Comparison of ENCODE assay signal across 8 cellular contexts in genomic region chr3:56988874-56989433, GRCh38.
DNase-seq lines count a peak whose midpoint lies in the region; ATAC-seq, FAIRE-seq and TF ChIP-seq lines count a peak whose summit lies in the region.

No MANE protein-coding gene starts in this region.

- 13% methylated on average over 10 of the region's 11 CpGs for WGBS in mammary epithelial cell (ENCODE audit: low coverage, missing lambda C conversion rate)

- no peak overlapping the region for H3K9ac ChIP-seq in mammary epithelial cell (ENCODE audit: insufficient read depth, low read length)

- peak; percentile 80 for TF ChIP-seq CTCF in WTC11 (IDR thresholded peaks at IDR 0.05)
- peak; percentile 46 to 70 for TF ChIP-seq CTCF in mammary epithelial cell (conservative IDR thresholded peaks at IDR 0.05 in 1 of 2, IDR thresholded peaks at IDR 0.05 in 1 of 2; ENCODE audit: extremely low read depth in 1 of 2, insufficient read depth in 1 of 2, low read depth in 1 of 2, low read length in 2 of 2)

- peak; percentile 72 for ATAC-seq in WTC11
- ATAC-seq in HG02981 (IDR thresholded peaks at IDR 0.05; ENCODE audit: unreplicated experiment): no peak

- no peak overlapping the region for H3K4me3 ChIP-seq in mammary epithelial cell (replicated peaks in 1 of 3; ENCODE audit: insufficient read depth in 1 of 3, low read depth in 2 of 3, low read length in 3 of 3)

- H3K36me3 ChIP-seq in mammary epithelial cell (ENCODE audit: insufficient read depth, low read length): no peaks in the 10 kb centered on the region

- H3K27me3 ChIP-seq in mammary epithelial cell (ENCODE audit: insufficient read depth, low read length): no peaks in the 10 kb centered on the region

- no peaks in the 10 kb centered on the region for H3K79me2 ChIP-seq in mammary epithelial cell (ENCODE audit: insufficient read depth, low read length)

- H3K9me3 ChIP-seq in mammary epithelial cell (replicated peaks; ENCODE audit: insufficient read depth, low read length): no peaks in the 10 kb centered on the region

- no peaks in the 10 kb centered on the region for H3K9me3 Mint-ChIP-seq in WTC11

- dilution Hi-C loops in mammary epithelial cell (cut with HindIII; ENCODE audit: low sequenced_read_pairs): no loop called here

- no peak overlapping the region for H3K27ac ChIP-seq in mammary epithelial cell (ENCODE audit: insufficient read depth, low read depth, low read length)

- no peak overlapping the region for H3K4me2 ChIP-seq in mammary epithelial cell (ENCODE audit: insufficient read depth, low read depth, low read length)

- H3K27me3 Mint-ChIP-seq in WTC11 (ENCODE audit: low read depth): peaks cover 3% of the 10 kb centered on the region

- CTCF ChIA-PET in WTC11 (lab: Charles Lee): interaction anchor here (0.6 to 5.3 kb wide), 71 partner anchors 9 to 648 kb away, joined by 3 to 112 read pairs (median 4); partner anchors contain the start of genes ARHGEF3, SPATA12 and TASOR
- CTCF ChIA-PET in mammary epithelial cell (lab: Charles Lee; ENCODE audit: low non-redundant PET): interaction anchor here (0.6 to 1.7 kb wide), 7 partner anchors 187 to 648 kb away, joined by 3 to 8 read pairs (median 5); partner anchors contain the start of gene ARHGEF3

- intact Hi-C loops in mammary epithelial cell (cut with micrococcal nuclease): loop anchor here (1.0 to 10.0 kb wide), 4 partner anchors 188 to 647 kb away; partner anchors contain the start of genes ARHGEF3 and CCDC66

- peak; percentile 89 for FAIRE-seq in A204.1 (lab: Jason Lieb, UNC)

- H2AFZ ChIP-seq in mammary epithelial cell (ENCODE audit: low read depth, low read length): no peak overlapping the region

- H3K4me1 Mint-ChIP-seq in WTC11: peaks cover 26% of the 10 kb centered on the region

- no TSS peak for BruUV-seq in mammary epithelial cell (replicated peaks; lab: Mats Ljungman, UMichigan)

- in situ Hi-C loops in mammary epithelial cell (cut with MboI; ENCODE audit: low sequenced_read_pairs in 2 of 2): loop anchor here in 1 of 2 donors (10.0 kb wide), 1 partner anchor 184 kb away; the partner anchor contains the start of gene ARHGEF3

- no peak overlapping the region for H3K27ac Mint-ChIP-seq in WTC11

- DNase-seq in GM19240 (ENCODE audit: insufficient read length, low spot score): peak; percentile 26
- peak; percentile 60 for DNase-seq in NCI-H2196 (lab: John Stamatoyannopoulos, UW; ENCODE audit: unreplicated experiment)
- peak; percentile 82 for DNase-seq in WTC11 (ENCODE audit: low spot score)
- peak; percentile 59 for DNase-seq in mammary epithelial cell
- peak; percentile 84 for DNase-seq in islet precursor cell
- peak; percentile 45 to 46 for DNase-seq in stimulated activated CD4-positive, alpha-beta T cell treated with anti-CD3 and anti-CD28 coated beads, Interleukin-1b, Interleukin-23, amount 100 ng/mL, for 1 hour (ENCODE audit: low read depth in 2 of 2)

- H3K4me3 Mint-ChIP-seq in WTC11: peak overlapping the region; percentile 45; the same call in 1 of the 2 replicates

- no peaks in the 10 kb centered on the region for H3K4me1 ChIP-seq in mammary epithelial cell (ENCODE audit: insufficient read depth, low read length)

- POLR2A ChIA-PET in WTC11 (lab: Charles Lee): interaction anchor here (1.4 kb wide), 1 partner anchor 187 kb away, joined by 6 read pairs; the partner anchor contains the start of gene ARHGEF3

- H4K20me1 ChIP-seq in mammary epithelial cell (ENCODE audit: insufficient read depth, low read length): no peaks in the 10 kb centered on the region

- H3K36me3 Mint-ChIP-seq in WTC11: no peaks in the 10 kb centered on the region

TF ChIP-seq in WTC11, 78 proteins besides CTCF, POLR2A, EP300 and RAD21:
- TF ChIP-seq HMGA2 (CRISPR knock-in tag; IDR thresholded peaks at IDR 0.05) (no peak), ZNF423 (CRISPR knock-in tag; IDR thresholded peaks at IDR 0.05) (no peak), FOXJ3 (CRISPR knock-in tag; IDR thresholded peaks at IDR 0.05; ENCODE audit: borderline replicate concordance) (no peak), CREM (CRISPR knock-in tag; IDR thresholded peaks at IDR 0.05) (no peak), MXD4 (CRISPR knock-in tag; IDR thresholded peaks at IDR 0.05; ENCODE audit: borderline replicate concordance) (no peak), RELA (CRISPR knock-in tag; IDR thresholded peaks at IDR 0.05; ENCODE audit: borderline replicate concordance) (no peak), CBFB (CRISPR knock-in tag; IDR thresholded peaks at IDR 0.05; ENCODE audit: low read depth) (no peak), NFE2L1 (CRISPR knock-in tag; IDR thresholded peaks at IDR 0.05) (no peak), RORB (CRISPR knock-in tag; IDR thresholded peaks at IDR 0.05) (no peak), NR2C2 (CRISPR knock-in tag; IDR thresholded peaks at IDR 0.05) (no peak), ZNF396 (CRISPR knock-in tag; IDR thresholded peaks at IDR 0.05; ENCODE audit: borderline replicate concordance) (no peak), ESRRA (CRISPR knock-in tag; IDR thresholded peaks at IDR 0.05; ENCODE audit: borderline replicate concordance) (no peak), ZNF317 (CRISPR knock-in tag; IDR thresholded peaks at IDR 0.05; ENCODE audit: borderline replicate concordance, low read depth) (no peak)
- TF ChIP-seq, protein P1, sequence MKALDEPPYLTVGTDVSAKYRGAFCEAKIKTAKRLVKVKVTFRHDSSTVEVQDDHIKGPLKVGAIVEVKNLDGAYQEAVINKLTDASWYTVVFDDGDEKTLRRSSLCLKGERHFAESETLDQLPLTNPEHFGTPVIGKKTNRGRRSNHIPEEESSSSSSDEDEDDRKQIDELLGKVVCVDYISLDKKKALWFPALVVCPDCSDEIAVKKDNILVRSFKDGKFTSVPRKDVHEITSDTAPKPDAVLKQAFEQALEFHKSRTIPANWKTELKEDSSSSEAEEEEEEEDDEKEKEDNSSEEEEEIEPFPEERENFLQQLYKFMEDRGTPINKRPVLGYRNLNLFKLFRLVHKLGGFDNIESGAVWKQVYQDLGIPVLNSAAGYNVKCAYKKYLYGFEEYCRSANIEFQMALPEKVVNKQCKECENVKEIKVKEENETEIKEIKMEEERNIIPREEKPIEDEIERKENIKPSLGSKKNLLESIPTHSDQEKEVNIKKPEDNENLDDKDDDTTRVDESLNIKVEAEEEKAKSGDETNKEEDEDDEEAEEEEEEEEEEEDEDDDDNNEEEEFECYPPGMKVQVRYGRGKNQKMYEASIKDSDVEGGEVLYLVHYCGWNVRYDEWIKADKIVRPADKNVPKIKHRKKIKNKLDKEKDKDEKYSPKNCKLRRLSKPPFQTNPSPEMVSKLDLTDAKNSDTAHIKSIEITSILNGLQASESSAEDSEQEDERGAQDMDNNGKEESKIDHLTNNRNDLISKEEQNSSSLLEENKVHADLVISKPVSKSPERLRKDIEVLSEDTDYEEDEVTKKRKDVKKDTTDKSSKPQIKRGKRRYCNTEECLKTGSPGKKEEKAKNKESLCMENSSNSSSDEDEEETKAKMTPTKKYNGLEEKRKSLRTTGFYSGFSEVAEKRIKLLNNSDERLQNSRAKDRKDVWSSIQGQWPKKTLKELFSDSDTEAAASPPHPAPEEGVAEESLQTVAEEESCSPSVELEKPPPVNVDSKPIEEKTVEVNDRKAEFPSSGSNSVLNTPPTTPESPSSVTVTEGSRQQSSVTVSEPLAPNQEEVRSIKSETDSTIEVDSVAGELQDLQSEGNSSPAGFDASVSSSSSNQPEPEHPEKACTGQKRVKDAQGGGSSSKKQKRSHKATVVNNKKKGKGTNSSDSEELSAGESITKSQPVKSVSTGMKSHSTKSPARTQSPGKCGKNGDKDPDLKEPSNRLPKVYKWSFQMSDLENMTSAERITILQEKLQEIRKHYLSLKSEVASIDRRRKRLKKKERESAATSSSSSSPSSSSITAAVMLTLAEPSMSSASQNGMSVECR (CRISPR knock-in tag; IDR thresholded peaks at IDR 0.05; ENCODE audit: borderline replicate concordance): no peak
- TF ChIP-seq, protein P2, sequence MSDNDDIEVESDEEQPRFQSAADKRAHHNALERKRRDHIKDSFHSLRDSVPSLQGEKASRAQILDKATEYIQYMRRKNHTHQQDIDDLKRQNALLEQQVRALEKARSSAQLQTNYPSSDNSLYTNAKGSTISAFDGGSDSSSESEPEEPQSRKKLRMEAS (CRISPR knock-in tag; IDR thresholded peaks at IDR 0.05): no peak

Comparison
In these comparisons a context has a peak if more than half of its experiments do, and no peak if none do; other contexts are left out.
1. DNase-seq: peak in every context shown above with its lines; median percentile 84 in islet precursor cell; 82 in WTC11; 60 in NCI-H2196; 59 in mammary epithelial cell; 46 in stimulated activated CD4-positive, alpha-beta T cell treated with anti-CD3 and anti-CD28 coated beads, Interleukin-1b, Interleukin-23, amount 100 ng/mL, for 1 hour; 26 in GM19240.